Comparison of ENCODE assay signal across 15 cellular contexts in genomic region chr10:21069929-21070363, GRCh38.
DNase-seq lines count a peak whose midpoint lies in the region; TF ChIP-seq lines count a peak whose summit lies in the region.
"Had no signal": no experiment of that assay in that cellular context is flagged by ENCODE, and none has a peak within 500 bp of the region (broad histone marks: within the 10 kb centered on the region; RNA-seq: fewer than 3 reads in every experiment).

No MANE protein-coding gene starts in this region.

- H3K36me3 ChIP-seq in smooth muscle cell (ENCODE audit: low read depth): no peaks in the 10 kb centered on the region
- H3K36me3 ChIP-seq in tibial artery: no peaks in the 10 kb centered on the region
- no peaks in the 10 kb centered on the region for H3K36me3 ChIP-seq in sigmoid colon
- H3K36me3 ChIP-seq: transverse colon had no signal

- WGBS in smooth muscle cell (ENCODE audit: low lambda C conversion rate): 34% methylated on average over 7 of the region's 7 CpGs
- WGBS in sigmoid colon, 2 donors: 67 to 73% methylated on average over 7 of the region's 7 CpGs

- H3K79me2 ChIP-seq in smooth muscle cell (ENCODE audit: low read depth): no peaks in the 10 kb centered on the region

- DNase-seq in NCI-H2171 treated with DMSO at 0.1 percent for 48 hours (lab: John Stamatoyannopoulos, UW) (peak; percentile 11), NCI-H2171 (lab: John Stamatoyannopoulos, UW) (no peak), NCI-H526 treated with DMSO at 0.1 percent for 48 hours (lab: John Stamatoyannopoulos, UW) (peak; percentile 31), dermis microvascular lymphatic vessel endothelial cell (ENCODE audit: low read depth in 2 of 2) (peak; percentile 5 to 19), smooth muscle cell (lab: John Stamatoyannopoulos, UW; ENCODE audit: unreplicated experiment) (no peak), tibial artery (no peak), middle frontal gyrus (ENCODE audit: extremely low spot score, low spot score) (no peak), sigmoid colon (no peak)
- DNase-seq: erythroblast, islet precursor cell, NCI-H2029, transverse colon had no signal

- no peak overlapping the region for H3K9ac ChIP-seq in smooth muscle cell (ENCODE audit: low read depth)

- no peaks in the 10 kb centered on the region for H3F3A ChIP-seq in smooth muscle cell (ENCODE audit: low read depth)

- H3K27ac ChIP-seq in smooth muscle cell (ENCODE audit: low read depth): no peak overlapping the region
- H3K27ac ChIP-seq in tibial artery: no peak overlapping the region
- H3K27ac ChIP-seq in sigmoid colon: no peak overlapping the region
- H3K27ac ChIP-seq: A549, coronary artery, transverse colon, VCaP had no signal

- no peaks in the 10 kb centered on the region for H3K27me3 ChIP-seq in smooth muscle cell (ENCODE audit: low read depth)
- H3K27me3 ChIP-seq in tibial artery: peaks cover 0 to 8% of the 10 kb centered on the region in 2 donors
- H3K27me3 ChIP-seq in sigmoid colon: no peaks in the 10 kb centered on the region
- H3K27me3 ChIP-seq: transverse colon had no signal

- intact Hi-C loops in tibial artery (cut with DNase I; ENCODE audit: low total_unique reads): no loop called here
- intact Hi-C loops in sigmoid colon (cut with DNase I): no loop called here

- H4K20me1 ChIP-seq in smooth muscle cell (ENCODE audit: low read depth): no peaks in the 10 kb centered on the region

- H3K9me3 ChIP-seq in smooth muscle cell (replicated peaks; ENCODE audit: low read depth) (no peaks in the 10 kb centered on the region), tibial artery (no peaks in the 10 kb centered on the region), sigmoid colon (no peaks in the 10 kb centered on the region)
- H3K9me3 ChIP-seq: A549, transverse colon had no signal

- H3K4me3 ChIP-seq in smooth muscle cell (no peak overlapping the region), tibial artery (no peak overlapping the region), sigmoid colon (no peak overlapping the region)
- H3K4me3 ChIP-seq: A549, coronary artery, transverse colon had no signal

- H3K4me1 ChIP-seq in smooth muscle cell (ENCODE audit: low read depth) (peaks cover 11% of the 10 kb centered on the region), tibial artery (no peaks in the 10 kb centered on the region), sigmoid colon (no peaks in the 10 kb centered on the region)
- H3K4me1 ChIP-seq: A549, transverse colon had no signal

- TF ChIP-seq EP300 in sigmoid colon (IDR thresholded peaks at IDR 0.05): no peak

- H2AFZ ChIP-seq in smooth muscle cell (ENCODE audit: low read depth): peak overlapping the region; percentile 27

- TF ChIP-seq CTCF in smooth muscle cell (IDR thresholded peaks at IDR 0.05; ENCODE audit: borderline replicate concordance, insufficient read depth, poor library complexity, severe bottlenecking) (no peak), tibial artery (IDR thresholded peaks at IDR 0.05) (no peak), sigmoid colon (IDR thresholded peaks at IDR 0.05) (no peak)

- no peak for TF ChIP-seq POLR2A in sigmoid colon (IDR thresholded peaks at IDR 0.05)

- H3K4me2 ChIP-seq in smooth muscle cell: peak overlapping the region; percentile 14
- H3K4me2 ChIP-seq: A549 had no signal

Comparison
In these comparisons a context has a peak if more than half of its experiments do, and no peak if none do; other contexts are left out.
1. DNase-seq: peak in NCI-H2171 treated with DMSO at 0.1 percent for 48 hours (single experiment), NCI-H526 treated with DMSO at 0.1 percent for 48 hours (single experiment) and dermis microvascular lymphatic vessel endothelial cell (2 of 2); none in NCI-H2171 (single experiment), smooth muscle cell (single experiment), tibial artery (0 of 2), middle frontal gyrus (single experiment) and sigmoid colon (single experiment).